ENCODE assay signal across 1 cellular context in the genomic region with DNA sequence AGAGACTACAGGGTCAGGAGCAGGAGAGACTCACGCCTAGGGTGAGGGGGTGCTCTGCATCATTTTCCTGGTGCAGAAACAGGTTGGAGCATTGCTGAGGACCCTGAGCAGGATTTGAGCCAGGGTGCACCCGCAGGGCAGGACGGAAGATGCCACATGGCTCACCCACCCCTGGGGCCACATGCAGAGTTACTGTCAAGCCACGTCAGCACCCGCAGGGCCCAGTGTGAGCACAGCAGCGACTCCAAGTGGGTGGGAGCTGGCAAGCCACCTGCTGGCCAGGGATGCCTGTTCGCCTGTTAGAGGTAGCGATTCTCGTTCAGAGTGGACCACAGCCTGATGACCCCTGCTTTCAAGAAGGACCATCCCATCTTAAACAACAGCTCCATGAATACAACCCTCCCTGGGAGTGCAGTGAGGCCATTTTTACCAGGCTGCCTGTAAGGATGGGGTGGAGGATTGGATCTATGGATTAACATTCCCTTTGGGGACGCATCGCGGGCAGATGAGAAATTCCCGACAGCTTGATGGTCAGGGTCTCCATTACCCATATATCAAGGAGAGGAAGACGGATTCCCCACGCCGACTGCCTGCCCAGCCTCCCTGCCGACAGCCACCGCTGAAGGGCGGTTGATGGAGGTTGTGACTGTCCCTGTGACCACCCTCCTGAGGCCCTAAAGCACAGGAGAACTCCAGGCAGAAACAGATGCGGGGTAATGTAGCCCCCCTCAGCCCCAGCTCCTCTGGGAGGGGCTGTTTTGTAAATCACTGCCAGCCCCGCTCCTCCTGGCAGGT.
A peak's percentile ranks its signal among the peaks of the same experiment; 100 is the strongest.
TF ChIP-seq lines count a peak whose summit lies in the region.

No MANE protein-coding gene starts in this region.

TF ChIP-seq in K562, 482 proteins besides CTCF, POLR2A, EP300 and RAD21 (continued from another document):
- TF ChIP-seq, protein P1, sequence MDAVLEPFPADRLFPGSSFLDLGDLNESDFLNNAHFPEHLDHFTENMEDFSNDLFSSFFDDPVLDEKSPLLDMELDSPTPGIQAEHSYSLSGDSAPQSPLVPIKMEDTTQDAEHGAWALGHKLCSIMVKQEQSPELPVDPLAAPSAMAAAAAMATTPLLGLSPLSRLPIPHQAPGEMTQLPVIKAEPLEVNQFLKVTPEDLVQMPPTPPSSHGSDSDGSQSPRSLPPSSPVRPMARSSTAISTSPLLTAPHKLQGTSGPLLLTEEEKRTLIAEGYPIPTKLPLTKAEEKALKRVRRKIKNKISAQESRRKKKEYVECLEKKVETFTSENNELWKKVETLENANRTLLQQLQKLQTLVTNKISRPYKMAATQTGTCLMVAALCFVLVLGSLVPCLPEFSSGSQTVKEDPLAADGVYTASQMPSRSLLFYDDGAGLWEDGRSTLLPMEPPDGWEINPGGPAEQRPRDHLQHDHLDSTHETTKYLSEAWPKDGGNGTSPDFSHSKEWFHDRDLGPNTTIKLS (IDR thresholded peaks at IDR 0.05; ENCODE audit: borderline replicate concordance, low read depth), result peak; percentile 90
- TF ChIP-seq L3MBTL2 (IDR thresholded peaks at IDR 0.05), result peak; percentile 78
TF ChIP-seq in K562: peak in this region for 7.
